Comparison of ENCODE assay signal across 27 cellular contexts in genomic region chr12:109566424-109566823, GRCh38.
"Had no signal": no experiment of that assay in that cellular context is flagged by ENCODE, and none has a peak within 500 bp of the region (broad histone marks: within the 10 kb centered on the region; RNA-seq: fewer than 3 reads in every experiment).

No MANE protein-coding gene starts in this region.

- H3K9me3 Mint-ChIP-seq: immature natural killer cell; memory B cell; natural killer cell treated with Interleukin-12 subunit alpha and Interleukin-12 subunit beta and Interleukin-15 and Interleukin-18, amount 100 ng/mL, for 72 hours; neural crest cell had no signal

- H3K9me3 ChIP-seq: left lung, mucosa of descending colon, ovary, right atrium auricular region, stomach, testis, thyroid gland, transverse colon, vagina had no signal

- ATAC-seq: left colon; left lung; mucosa of descending colon; naive thymus-derived CD4-positive, alpha-beta T cell; natural killer cell treated with Interleukin-12 subunit alpha and Interleukin-12 subunit beta and Interleukin-15 and Interleukin-18, amount 100 ng/mL, for 72 hours; sciatic nerve; stimulated activated naive B cell treated with anti-CD40 and anti-IgM and Interleukin-4, amounts not matched to agents 10 μg/mL and 1 μg/mL and 100 μg/mL, for 72 hours had no signal

- H3K27me3 Mint-ChIP-seq: memory B cell; naive thymus-derived CD4-positive, alpha-beta T cell; natural killer cell treated with Interleukin-12 subunit alpha and Interleukin-12 subunit beta and Interleukin-15 and Interleukin-18, amount 100 ng/mL, for 72 hours; progenitor cell of endocrine pancreas; stimulated activated naive B cell treated with anti-CD40 and anti-IgM and Interleukin-4, amounts not matched to agents 10 μg/mL and 1 μg/mL and 100 μg/mL, for 72 hours had no signal

- H3K36me3 ChIP-seq: ovary had no signal

- H3K4me3 Mint-ChIP-seq: immature natural killer cell; memory B cell; naive thymus-derived CD4-positive, alpha-beta T cell; natural killer cell treated with Interleukin-12 subunit alpha and Interleukin-12 subunit beta and Interleukin-15 and Interleukin-18, amount 100 ng/mL, for 72 hours; neural crest cell; stimulated activated naive B cell treated with anti-CD40 and anti-IgM and Interleukin-4, amounts not matched to agents 10 μg/mL and 1 μg/mL and 100 μg/mL, for 72 hours had no signal

- H3K27me3 ChIP-seq: left lung, ovary, right atrium auricular region, stomach, testis, thyroid gland, transverse colon, upper lobe of left lung, vagina had no signal

- H3K4me1 Mint-ChIP-seq: memory B cell had no signal

- DNase-seq: hypothalamus; immature natural killer cell; kidney; left colon; left lung; midbrain; mucosa of descending colon; naive thymus-derived CD4-positive, alpha-beta T cell; ovary; stimulated activated CD4-positive, alpha-beta T cell treated with anti-CD3 and anti-CD28 coated beads, Interleukin-12 subunit alpha, Interleukin-12 subunit beta, amount 100 ng/mL, for 4 hours; stimulated activated CD4-positive, alpha-beta T cell treated with anti-CD3 and anti-CD28 coated beads, Interleukin-15, amount 100 ng/mL, for 24 hours; stimulated activated CD4-positive, alpha-beta T cell treated with anti-CD3 and anti-CD28 coated beads, Interleukin-2, amount 100 ng/mL, for 24 hours; stimulated activated CD4-positive, alpha-beta T cell treated with anti-CD3 and anti-CD28 coated beads, Interleukin-4, amount 100 ng/mL, for 1 hour; stimulated activated naive B cell treated with anti-CD40 and anti-IgM and Interleukin-4, amounts not matched to agents 10 μg/mL and 1 μg/mL and 100 μg/mL, for 72 hours; stomach; testis; thyroid gland; transverse colon; upper lobe of left lung had no signal

- H3K27ac Mint-ChIP-seq: memory B cell; natural killer cell treated with Interleukin-12 subunit alpha and Interleukin-12 subunit beta and Interleukin-15 and Interleukin-18, amount 100 ng/mL, for 72 hours; progenitor cell of endocrine pancreas; stimulated activated naive B cell treated with anti-CD40 and anti-IgM and Interleukin-4, amounts not matched to agents 10 μg/mL and 1 μg/mL and 100 μg/mL, for 72 hours had no signal

- H3K27ac ChIP-seq: left lung, ovary, right atrium auricular region, skin epidermis, stomach, testis, thyroid gland, transverse colon, upper lobe of left lung, vagina had no signal

- H3K4me3 ChIP-seq: left lung, mucosa of descending colon, ovary, right atrium auricular region, skin epidermis, stomach, testis, thyroid gland, transverse colon, upper lobe of left lung, vagina had no signal

- H3K4me1 ChIP-seq: left lung, thyroid gland, transverse colon, upper lobe of left lung, vagina had no signal
